15 cellular contexts compared by ENCODE assay signal in the genomic region with DNA sequence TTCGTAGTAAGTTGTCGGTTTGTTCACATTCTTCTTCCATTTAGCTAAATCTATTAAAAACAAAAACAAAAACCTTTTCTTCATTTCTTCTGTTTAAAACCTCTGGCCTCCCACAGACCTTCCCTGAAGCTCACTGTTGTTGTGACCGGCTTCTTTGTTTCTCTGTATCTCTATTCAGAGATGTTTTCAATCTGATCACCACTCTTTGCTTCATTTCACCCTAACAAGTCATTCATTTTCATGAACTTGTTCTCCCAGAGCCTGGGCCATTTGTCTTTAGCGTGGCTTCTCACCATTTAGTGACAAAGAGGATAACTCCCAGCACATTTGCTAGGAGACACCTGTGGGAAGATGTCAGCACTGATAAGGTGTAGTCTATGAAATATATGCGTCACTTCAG.
DNase-seq lines count a peak whose midpoint lies in the region; ATAC-seq and TF ChIP-seq lines count a peak whose summit lies in the region.
"Had no signal": no experiment of that assay in that cellular context is flagged by ENCODE, and none has a peak within 500 bp of the region (broad histone marks: within the 10 kb centered on the region; RNA-seq: fewer than 3 reads in every experiment).

No MANE protein-coding gene starts in this region.

- H3K9me3 ChIP-seq in endodermal cell (ENCODE audit: control insufficient read depth, low read length) (no peaks in the 10 kb centered on the region), neuron (ENCODE audit: low read length) (no peaks in the 10 kb centered on the region)

- H3K27ac Mint-ChIP-seq in endodermal cell (peak overlapping the region; percentile 94), type B pancreatic cell (peak overlapping the region; percentile 57)
- no peak overlapping the region for H3K27ac Mint-ChIP-seq in activated CD8-positive, alpha-beta T cell treated with anti-CD3 and anti-CD28 coated beads for 36 hours
- H3K27ac Mint-ChIP-seq: CD14-positive monocyte had no signal

- DNase-seq in NCI-H748 (lab: John Stamatoyannopoulos, UW; ENCODE audit: unreplicated experiment) (peak; percentile 33), NCI-H748 treated with DMSO at 0.1 percent for 48 hours (lab: John Stamatoyannopoulos, UW) (no peak), endodermal cell (no peak), type B pancreatic cell (ENCODE audit: extremely low spot score, unreplicated experiment) (no peak), CD1c-positive myeloid dendritic cell (ENCODE audit: extremely low spot score) (no peak), germinal center (ENCODE audit: low spot score) (no peak)
- DNase-seq in activated CD8-positive, alpha-beta T cell treated with anti-CD3 and anti-CD28 coated beads for 36 hours = no peak
- DNase-seq: IMR-90, Kasumi-1, NCI-H2029 treated with DMSO at 0.1 percent for 48 hours, NCI-H226 had no signal

- CTCF ChIA-PET in activated CD8-positive, alpha-beta T cell treated with anti-CD3 and anti-CD28 coated beads for 36 hours (lab: Charles Lee) = interaction anchor here (1.1 to 2.1 kb wide), 6 partner anchors 20 to 823 kb away, joined by 3 to 15 read pairs (median 4); no protein-coding TSS in a partner anchor

- intact Hi-C loops in activated CD8-positive, alpha-beta T cell treated with anti-CD3 and anti-CD28 coated beads for 36 hours (cut with micrococcal nuclease) = loop anchor here (2.0 kb wide), 1 partner anchor 822 kb away; no protein-coding TSS in a partner anchor

- peak overlapping the region; percentile 78 for H3K27ac ChIP-seq in endodermal cell (ENCODE audit: low read depth, low read length)

- H3K4me1 Mint-ChIP-seq in endodermal cell = peaks cover 22% of the 10 kb centered on the region
- peaks cover 14% of the 10 kb centered on the region for H3K4me1 Mint-ChIP-seq in type B pancreatic cell (ENCODE audit: unreplicated experiment)
- H3K4me1 Mint-ChIP-seq in activated CD8-positive, alpha-beta T cell treated with anti-CD3 and anti-CD28 coated beads for 36 hours (ENCODE audit: low read depth) = no peaks in the 10 kb centered on the region
- H3K4me1 Mint-ChIP-seq: CD14-positive monocyte had no signal

- no peak for ATAC-seq in activated CD8-positive, alpha-beta T cell treated with anti-CD3 and anti-CD28 coated beads for 36 hours
- ATAC-seq: GM12878, Right ventricle myocardium inferior had no signal

- H3K4me1 ChIP-seq in endodermal cell (ENCODE audit: control insufficient read depth, insufficient read depth, low read length) (peaks cover 15% of the 10 kb centered on the region), neuron (ENCODE audit: insufficient read depth, low read length) (peaks cover 28% of the 10 kb centered on the region)

- H3K27me3 Mint-ChIP-seq in endodermal cell (ENCODE audit: insufficient read depth) (no peaks in the 10 kb centered on the region), type B pancreatic cell (no peaks in the 10 kb centered on the region)
- H3K27me3 Mint-ChIP-seq in activated CD8-positive, alpha-beta T cell treated with anti-CD3 and anti-CD28 coated beads for 36 hours = no peaks in the 10 kb centered on the region

- H3K9ac ChIP-seq in endodermal cell (ENCODE audit: extremely low read depth, low read length, poor library complexity, severe bottlenecking) = peak overlapping the region; percentile 19

- POLR2A ChIA-PET in activated CD8-positive, alpha-beta T cell treated with anti-CD3 and anti-CD28 coated beads for 36 hours (lab: Charles Lee) = no interaction called here

- H3K4me3 Mint-ChIP-seq in endodermal cell (peak overlapping the region; percentile 28), type B pancreatic cell (peak overlapping the region; percentile 23)
- no peak overlapping the region for H3K4me3 Mint-ChIP-seq in activated CD8-positive, alpha-beta T cell treated with anti-CD3 and anti-CD28 coated beads for 36 hours
- H3K4me3 Mint-ChIP-seq: CD14-positive monocyte had no signal

- no peak overlapping the region for H2AFZ ChIP-seq in neuron (ENCODE audit: low read depth, low read length)

- TF ChIP-seq CTCF in endodermal cell (conservative IDR thresholded peaks at IDR 0.05) (no peak), type B pancreatic cell (conservative IDR thresholded peaks at IDR 0.05) (no peak)
- no peak for TF ChIP-seq CTCF in activated CD8-positive, alpha-beta T cell treated with anti-CD3 and anti-CD28 coated beads for 36 hours (IDR thresholded peaks at IDR 0.05)

- no peak overlapping the region for H3K4me3 ChIP-seq in endodermal cell (ENCODE audit: low read length)
- peak overlapping the region; percentile 23 for H3K4me3 ChIP-seq in neuron (ENCODE audit: low read length)
- H3K4me3 ChIP-seq: GM12878 had no signal

- WGBS in endodermal cell (ENCODE audit: insufficient coverage in 1 of 2, insufficient read length in 1 of 2), 2 experiments = 71 to 78% methylated on average over 4 to 5 of the region's 5 CpGs

- no peaks in the 10 kb centered on the region for H3K27me3 ChIP-seq in endodermal cell (ENCODE audit: control insufficient read depth, insufficient read depth, low read length, poor library complexity, severe bottlenecking)
- no peaks in the 10 kb centered on the region for H3K27me3 ChIP-seq in neuron (ENCODE audit: insufficient read depth, low read length)

- no peaks in the 10 kb centered on the region for H3K36me3 Mint-ChIP-seq in endodermal cell (ENCODE audit: low read depth)
- H3K36me3 Mint-ChIP-seq in type B pancreatic cell = no peaks in the 10 kb centered on the region
- H3K36me3 Mint-ChIP-seq in activated CD8-positive, alpha-beta T cell treated with anti-CD3 and anti-CD28 coated beads for 36 hours (ENCODE audit: low read depth) = no peaks in the 10 kb centered on the region
- H3K36me3 Mint-ChIP-seq: CD14-positive monocyte had no signal

- H3K36me3 ChIP-seq in endodermal cell (ENCODE audit: control insufficient read depth, insufficient read depth, low read length) = no peaks in the 10 kb centered on the region
- H3K36me3 ChIP-seq in neuron (ENCODE audit: insufficient read depth, low read length) = no peaks in the 10 kb centered on the region

- H3K9me3 Mint-ChIP-seq in endodermal cell (no peaks in the 10 kb centered on the region), type B pancreatic cell (no peaks in the 10 kb centered on the region)
- H3K9me3 Mint-ChIP-seq in activated CD8-positive, alpha-beta T cell treated with anti-CD3 and anti-CD28 coated beads for 36 hours = no peaks in the 10 kb centered on the region
- H3K9me3 Mint-ChIP-seq: CD14-positive monocyte had no signal
